ENCODE assay signal across 12 cellular contexts in genomic region chr3:37886395-37886794, GRCh38.
"Had no signal": no experiment of that assay in that cellular context is flagged by ENCODE, and none has a peak within 500 bp of the region (broad histone marks: within the 10 kb centered on the region; RNA-seq: fewer than 3 reads in every experiment).

No MANE protein-coding gene starts in this region.

- H3K27me3 Mint-ChIP-seq: stimulated activated naive B cell treated with anti-CD40 and anti-IgM and Interleukin-4, amounts not matched to agents 10 μg/mL and 1 μg/mL and 100 μg/mL, for 72 hours had no signal

- ATAC-seq: gastroesophageal sphincter; naive thymus-derived CD4-positive, alpha-beta T cell; sciatic nerve; stimulated activated naive B cell treated with anti-CD40 and anti-IgM and Interleukin-4, amounts not matched to agents 10 μg/mL and 1 μg/mL and 100 μg/mL, for 72 hours had no signal

- H3K36me3 Mint-ChIP-seq: immature natural killer cell; naive thymus-derived CD4-positive, alpha-beta T cell; stimulated activated naive B cell treated with anti-CD40 and anti-IgM and Interleukin-4, amounts not matched to agents 10 μg/mL and 1 μg/mL and 100 μg/mL, for 72 hours had no signal

- H3K4me1 Mint-ChIP-seq: immature natural killer cell; naive thymus-derived CD4-positive, alpha-beta T cell; stimulated activated naive B cell treated with anti-CD40 and anti-IgM and Interleukin-4, amounts not matched to agents 10 μg/mL and 1 μg/mL and 100 μg/mL, for 72 hours had no signal

- DNase-seq: esophagus squamous epithelium; foreskin fibroblast; immature natural killer cell; left ventricle myocardium inferior; naive thymus-derived CD4-positive, alpha-beta T cell; posterior cingulate gyrus; stimulated activated CD4-positive, alpha-beta T cell treated with anti-CD3 and anti-CD28 coated beads, Interleukin-2, amount 100 ng/mL, for 24 hours; stimulated activated CD4-positive, alpha-beta T cell treated with anti-CD3 and anti-CD28 coated beads, Interleukin-4, amount 100 ng/mL, for 4 hours; stimulated activated naive B cell treated with anti-CD40 and anti-IgM and Interleukin-4, amounts not matched to agents 10 μg/mL and 1 μg/mL and 100 μg/mL, for 72 hours; tibial artery had no signal

- H3K9me3 Mint-ChIP-seq: immature natural killer cell; naive thymus-derived CD4-positive, alpha-beta T cell; stimulated activated naive B cell treated with anti-CD40 and anti-IgM and Interleukin-4, amounts not matched to agents 10 μg/mL and 1 μg/mL and 100 μg/mL, for 72 hours had no signal

- H3K27ac Mint-ChIP-seq: immature natural killer cell; naive thymus-derived CD4-positive, alpha-beta T cell; stimulated activated naive B cell treated with anti-CD40 and anti-IgM and Interleukin-4, amounts not matched to agents 10 μg/mL and 1 μg/mL and 100 μg/mL, for 72 hours had no signal

- H3K4me3 Mint-ChIP-seq: immature natural killer cell; naive thymus-derived CD4-positive, alpha-beta T cell; stimulated activated naive B cell treated with anti-CD40 and anti-IgM and Interleukin-4, amounts not matched to agents 10 μg/mL and 1 μg/mL and 100 μg/mL, for 72 hours had no signal
